28 cellular contexts compared by ENCODE assay signal in the genomic region with DNA sequence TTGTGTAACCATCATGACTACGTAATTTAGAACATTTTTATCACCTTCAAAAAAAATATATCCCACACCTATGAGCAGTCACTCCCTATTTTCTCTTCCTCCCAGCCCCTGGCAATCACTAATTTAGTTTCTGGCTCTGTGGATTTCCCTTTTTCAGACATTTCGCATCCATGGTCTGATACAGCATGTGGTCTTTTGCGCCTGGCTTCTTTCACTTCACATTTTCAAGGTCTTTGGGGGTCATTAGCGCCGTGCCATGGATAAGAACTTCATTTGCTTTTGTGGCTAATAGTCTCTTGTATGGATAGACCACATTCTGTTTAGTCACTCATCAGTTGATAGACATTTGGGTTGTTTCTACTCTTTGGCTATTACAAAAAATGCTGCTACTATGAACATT.
"Had no signal": no experiment of that assay in that cellular context is flagged by ENCODE, and none has a peak within 500 bp of the region (broad histone marks: within the 10 kb centered on the region; RNA-seq: fewer than 3 reads in every experiment).

No MANE protein-coding gene starts in this region.

- H3K4me3 ChIP-seq: MG63, SJCRH30, SK-N-MC had no signal

- H3K4me1 ChIP-seq: SJCRH30 had no signal

- H3K9me3 ChIP-seq: SJCRH30 had no signal

- H3K27me3 ChIP-seq: brain microvascular endothelial cell, MG63, SJCRH30 had no signal

- H3K36me3 ChIP-seq: brain microvascular endothelial cell, MG63, SJCRH30 had no signal

- H3K27ac ChIP-seq: brain microvascular endothelial cell, SJCRH30, SK-N-MC had no signal

- DNase-seq: activated CD4-positive, alpha-beta memory T cell treated with anti-CD3 and anti-CD28 coated beads for 36 hours; activated CD4-positive, alpha-beta T cell treated with anti-CD3 and anti-CD28 coated beads, Interleukin-2, amount 50 U/mL, for 1 hour; activated CD8-positive, alpha-beta memory T cell treated with anti-CD3 and anti-CD28 coated beads, Interleukin-2, amount 50 U/mL, for 4 hours; activated gamma-delta T cell treated with Interleukin-2 at 50 U/mL for 16 hours; activated naive CD4-positive, alpha-beta T cell treated with anti-CD3 and anti-CD28 coated beads for 36 hours; activated T-cell treated with anti-CD3 and anti-CD28 coated beads for 4 hours; activated T-cell treated with anti-CD3 and anti-CD28 coated beads, Interleukin-2, amount 50 U/mL, for 4 hours; amniotic stem cell; aorta; brain microvascular endothelial cell; central memory CD4-positive, alpha-beta T cell; Kasumi-1; MG63; NCI-H1048; NCI-H1105 treated with DMSO at 0.1 percent for 48 hours; NCI-H1436; NCI-H1694; NCI-H1930; NCI-H345; NCI-H524 treated with DMSO at 0.1 percent for 48 hours; OCI-M1; SHP77; SJCRH30 had no signal

- ATAC-seq: activated naive CD4-positive, alpha-beta T cell treated with anti-CD3 and anti-CD28 coated beads, Interleukin-2, amount 50 U/mL, for 72 hours; activated T-cell treated with anti-CD3 and anti-CD28 coated beads, Interleukin-2, amount 50 U/mL, for 4 hours; Panc1 had no signal

- FAIRE-seq: colon, TTC549 had no signal
